18 cellular contexts compared by ENCODE assay signal in genomic region chr1:39841429-39841828, GRCh38. TPM values are rescaled to one million over a fixed set of nuclear protein-coding genes. Genes with fewer than 3 reads are reported as not detected.
DNase-seq lines count a peak whose midpoint lies in the region; ATAC-seq, FAIRE-seq and TF ChIP-seq lines count a peak whose summit lies in the region.
"Had no signal": no experiment of that assay in that cellular context is flagged by ENCODE, and none has a peak within 500 bp of the region (broad histone marks: within the 10 kb centered on the region; RNA-seq: fewer than 3 reads in every experiment).

No MANE protein-coding gene starts in this region.

- POLR2A ChIA-PET in PC-3 (lab: Charles Lee; ENCODE audit: unreplicated experiment) = interaction anchor here (0.6 kb wide), 1 partner anchor 9 kb away, joined by 3 read pairs; no protein-coding TSS in a partner anchor
- POLR2A ChIA-PET in GM12878 (lab: Charles Lee) = no interaction called here
- POLR2A ChIA-PET in naive thymus-derived CD8-positive, alpha-beta T cell (lab: Charles Lee) = interaction anchor here (0.9 kb wide), 1 partner anchor 24 kb away, joined by 3 read pairs; no protein-coding TSS in a partner anchor

- H3K27me3 ChIP-seq in PC-3 (ENCODE audit: low read length) (no peaks in the 10 kb centered on the region), GM12878 (replicated peaks in 1 of 2; ENCODE audit: control insufficient read depth in 2 of 2, insufficient read depth in 2 of 2, low read length in 1 of 2) (no peaks in the 10 kb centered on the region)
- H3K27me3 ChIP-seq: BLaER1, SJSA1 had no signal

- TF ChIP-seq EP300 in GM12878 (IDR thresholded peaks at IDR 0.05; ENCODE audit: borderline replicate concordance in 1 of 2, control insufficient read depth in 1 of 2, low read depth in 2 of 2, low read length in 2 of 2) = no peak

- H3K36me3 Mint-ChIP-seq in activated naive CD4-positive, alpha-beta T cell treated with anti-CD3 and anti-CD28 coated beads, Interleukin-2, amount 50 U/mL, for 24 hours = peaks cover 36% of the 10 kb centered on the region
- H3K36me3 Mint-ChIP-seq in activated naive CD4-positive, alpha-beta T cell treated with anti-CD3 and anti-CD28 coated beads, Interleukin-2, amount 10 ng/mL, durations not matched to agents 7 days and 5 days = peaks cover 57% of the 10 kb centered on the region
- H3K36me3 Mint-ChIP-seq in naive thymus-derived CD8-positive, alpha-beta T cell = peaks cover 0 to 49% (median 24%) of the 10 kb centered on the region in 3 donors

- TF ChIP-seq RAD21 in GM12878 (IDR thresholded peaks at IDR 0.05; ENCODE audit: insufficient read depth, low read depth, low read length) = no peak

- H2AFZ ChIP-seq in PC-3 (ENCODE audit: low read length) (no peak overlapping the region), GM12878 (ENCODE audit: control insufficient read depth, low read depth, low read length) (no peak overlapping the region)

- no peaks in the 10 kb centered on the region for H3K9me3 ChIP-seq in PC-3 (ENCODE audit: low read length)
- no peaks in the 10 kb centered on the region for H3K9me3 ChIP-seq in GM12878 (replicated peaks; ENCODE audit: control insufficient read depth, insufficient read depth, low read length)
- H3K9me3 ChIP-seq: BLaER1, SJSA1 had no signal

- CTCF ChIA-PET in activated naive CD4-positive, alpha-beta T cell treated with anti-CD3 and anti-CD28 coated beads, Interleukin-2, amount 10 ng/mL, durations not matched to agents 7 days and 5 days (lab: Charles Lee) = interaction anchor here (0.8 kb wide), 1 partner anchor 133 kb away, joined by 3 read pairs; no protein-coding TSS in a partner anchor
- CTCF ChIA-PET in PC-3 (lab: Charles Lee) (interaction anchor here (0.8 kb wide), 1 partner anchor 60 kb away, joined by 3 read pairs; the partner anchor contains the start of gene MYCL), GM12878 (lab: Yijun Ruan, JAX) (interaction anchor here (0.7 to 1.5 kb wide), 4 partner anchors 16 to 76 kb away, joined by 3 to 5 read pairs (median 4); no protein-coding TSS in a partner anchor)

- 71% methylated on average over 3 of the region's 3 CpGs for WGBS in GM12878 (ENCODE audit: insufficient coverage, insufficient replicate concordance, low lambda C conversion rate, missing lambda C conversion rate)

- intact Hi-C loops in PC-3 (cut with micrococcal nuclease) (no loop called here), GM12878 (cut with micrococcal nuclease; ENCODE audit: unreplicated experiment) (no loop called here), Right ventricle myocardium inferior (cut with DNase I) (no loop called here)

- peaks cover 13% of the 10 kb centered on the region for H3K4me1 ChIP-seq in PC-3 (ENCODE audit: insufficient read depth, low read length)
- peaks cover 25% of the 10 kb centered on the region for H3K4me1 ChIP-seq in GM12878 (ENCODE audit: control insufficient read depth, insufficient read depth, low read length)

- SMC1A ChIA-PET in GM12878 (lab: Charles Lee; ENCODE audit: uncharacterized antibody, unreplicated experiment) = interaction anchor here (1.4 to 2.5 kb wide), 2 partner anchors 14 to 16 kb away, joined by 3 to 7 read pairs; no protein-coding TSS in a partner anchor

- no peak for DNase-seq in activated naive CD4-positive, alpha-beta T cell treated with anti-CD3 and anti-CD28 coated beads, Interleukin-2, amount 10 ng/mL, durations not matched to agents 7 days and 5 days
- DNase-seq in PC-3 = no peak
- no peak for DNase-seq in GM12878 (ENCODE audit: low read depth, low spot score)
- no peak for DNase-seq in naive thymus-derived CD8-positive, alpha-beta T cell
- no peak for DNase-seq in GM03348 (ENCODE audit: low spot score)
- DNase-seq in activated CD8-positive, alpha-beta memory T cell treated with anti-CD3 and anti-CD28 coated beads for 24 hours = no peak
- no peak for DNase-seq in Right ventricle myocardium inferior (ENCODE audit: missing footprints)
- DNase-seq: 8988T; COR-L47; DMS153; NCI-H187 treated with DMSO at 0.1 percent for 48 hours; NCI-H526 treated with DMSO at 0.1 percent for 48 hours; NK-92 treated with Interleukin-12 subunit alpha and Interleukin-12 subunit beta, amount 100 ng/mL, for 24 hours had no signal

- H3K27ac Mint-ChIP-seq in activated naive CD4-positive, alpha-beta T cell treated with anti-CD3 and anti-CD28 coated beads, Interleukin-2, amount 50 U/mL, for 24 hours = peak overlapping the region; percentile 48
- H3K27ac Mint-ChIP-seq in activated naive CD4-positive, alpha-beta T cell treated with anti-CD3 and anti-CD28 coated beads, Interleukin-2, amount 10 ng/mL, durations not matched to agents 7 days and 5 days = no peak overlapping the region
- H3K27ac Mint-ChIP-seq in naive thymus-derived CD8-positive, alpha-beta T cell = peak overlapping the region in 8 of 10 donors; percentile 11 to 95 (median 59)

- TSS peak; percentile 24 for BruUV-seq in PC-3 (replicated peaks; lab: Mats Ljungman, UMichigan)
- BruUV-seq in GM12878 (replicated peaks; lab: Mats Ljungman, UMichigan) = no TSS peak

- H3K4me1 Mint-ChIP-seq in activated naive CD4-positive, alpha-beta T cell treated with anti-CD3 and anti-CD28 coated beads, Interleukin-2, amount 50 U/mL, for 24 hours = peaks cover 67% of the 10 kb centered on the region
- H3K4me1 Mint-ChIP-seq in activated naive CD4-positive, alpha-beta T cell treated with anti-CD3 and anti-CD28 coated beads, Interleukin-2, amount 10 ng/mL, durations not matched to agents 7 days and 5 days = peaks cover 38% of the 10 kb centered on the region
- H3K4me1 Mint-ChIP-seq in naive thymus-derived CD8-positive, alpha-beta T cell = peaks cover 36 to 60% (median 57%) of the 10 kb centered on the region in 4 donors

- no peaks in the 10 kb centered on the region for H3K9me3 Mint-ChIP-seq in activated naive CD4-positive, alpha-beta T cell treated with anti-CD3 and anti-CD28 coated beads, Interleukin-2, amount 50 U/mL, for 24 hours
- H3K9me3 Mint-ChIP-seq in activated naive CD4-positive, alpha-beta T cell treated with anti-CD3 and anti-CD28 coated beads, Interleukin-2, amount 10 ng/mL, durations not matched to agents 7 days and 5 days = no peaks in the 10 kb centered on the region
- H3K9me3 Mint-ChIP-seq in naive thymus-derived CD8-positive, alpha-beta T cell = no peaks in the 10 kb centered on the region
- H3K9me3 Mint-ChIP-seq: IgD-negative memory B cell had no signal

- RAD21 ChIA-PET in GM12878 (lab: Charles Lee; ENCODE audit: unreplicated experiment) = no interaction called here

- TF ChIP-seq CTCF in PC-3 (conservative IDR thresholded peaks at IDR 0.05; ENCODE audit: low read depth, low read length) = no peak
- TF ChIP-seq CTCF in GM12878 (IDR thresholded peaks at IDR 0.05 in 2 of 3, conservative IDR thresholded peaks at IDR 0.05 in 1 of 3; ENCODE audit: control insufficient read depth in 2 of 3, extremely low read depth in 1 of 3, insufficient read depth in 1 of 3, low read depth in 3 of 3, low read length in 3 of 3) = no peak

- H3K27me3 Mint-ChIP-seq in activated naive CD4-positive, alpha-beta T cell treated with anti-CD3 and anti-CD28 coated beads, Interleukin-2, amount 50 U/mL, for 24 hours = no peaks in the 10 kb centered on the region
- H3K27me3 Mint-ChIP-seq in activated naive CD4-positive, alpha-beta T cell treated with anti-CD3 and anti-CD28 coated beads, Interleukin-2, amount 10 ng/mL, durations not matched to agents 7 days and 5 days = no peaks in the 10 kb centered on the region
- H3K27me3 Mint-ChIP-seq in naive thymus-derived CD8-positive, alpha-beta T cell = no peaks in the 10 kb centered on the region
- H3K27me3 Mint-ChIP-seq: IgD-negative memory B cell had no signal

- H3K27ac ChIP-seq in PC-3 (ENCODE audit: low read length) (no peak overlapping the region), GM12878 (ENCODE audit: control insufficient read depth, insufficient read depth) (no peak overlapping the region)
- H3K27ac ChIP-seq: BLaER1, SJSA1 had no signal

- H3K4me3 Mint-ChIP-seq in activated naive CD4-positive, alpha-beta T cell treated with anti-CD3 and anti-CD28 coated beads, Interleukin-2, amount 50 U/mL, for 24 hours = peak overlapping the region; percentile 44
- H3K4me3 Mint-ChIP-seq in activated naive CD4-positive, alpha-beta T cell treated with anti-CD3 and anti-CD28 coated beads, Interleukin-2, amount 10 ng/mL, durations not matched to agents 7 days and 5 days = no peak overlapping the region
- peak overlapping the region in 1 of 10 donors; percentile 1 for H3K4me3 Mint-ChIP-seq in naive thymus-derived CD8-positive, alpha-beta T cell
- H3K4me3 Mint-ChIP-seq: IgD-negative memory B cell had no signal

- H3K36me3 ChIP-seq in PC-3 (ENCODE audit: low read depth, low read length) (peaks cover 73% of the 10 kb centered on the region), GM12878 (ENCODE audit: control insufficient read depth in 2 of 2, insufficient read depth in 2 of 2, low read length in 1 of 2) (peaks cover 12 to 34% of the 10 kb centered on the region in 2 experiments)

- ATAC-seq in PC-3 (no peak), GM12878 (no peak), Right ventricle myocardium inferior (no peak)
- ATAC-seq in naive thymus-derived CD8-positive, alpha-beta T cell = no peak

- H4K20me1 ChIP-seq in PC-3 (ENCODE audit: low read length) (no peaks in the 10 kb centered on the region), GM12878 (ENCODE audit: control insufficient read depth, insufficient read depth) (no peaks in the 10 kb centered on the region)

- TF ChIP-seq POLR2A in GM12878 (IDR thresholded peaks at IDR 0.05; ENCODE audit: low read depth, low read length) = no peak

- no peaks in the 10 kb centered on the region for H3F3A ChIP-seq in PC-3 (ENCODE audit: low read length, unreplicated experiment)

- no peak overlapping the region for H3K4me3 ChIP-seq in PC-3 (ENCODE audit: low read length)
- no peak overlapping the region for H3K4me3 ChIP-seq in GM12878
- H3K4me3 ChIP-seq: BLaER1, SJSA1 had no signal

- no peaks in the 10 kb centered on the region for H3K79me2 ChIP-seq in PC-3 (ENCODE audit: low read length)
- H3K79me2 ChIP-seq in GM12878 (ENCODE audit: control insufficient read depth, insufficient read depth, low read length) = no peaks in the 10 kb centered on the region; the same call in 1 of the 2 replicates

- H3K9ac ChIP-seq in PC-3 (ENCODE audit: low read length) (no peak overlapping the region), GM12878 (ENCODE audit: control insufficient read depth, insufficient read depth, low read length) (no peak overlapping the region)
- H3K9ac ChIP-seq: BLaER1 had no signal

- FAIRE-seq in GM12878 (lab: Jason Lieb, UNC) = no peak
- FAIRE-seq: GM19239 had no signal

- H3K9me2 ChIP-seq in PC-3 (replicated peaks; ENCODE audit: low read length) = no peaks in the 10 kb centered on the region

- in situ Hi-C loops in GM12878 (cut with MboI) = no loop called here

- H3K4me2 ChIP-seq in PC-3 (ENCODE audit: low read length) (no peak overlapping the region), GM12878 (ENCODE audit: control insufficient read depth, insufficient read depth) (no peak overlapping the region)
- H3K4me2 ChIP-seq: BLaER1 had no signal

RNA-seq across cellular contexts. Expression of gene TRIT1, which starts 41.9 kb away (rescaled TPM):
- 31.0 and 35.6 TPM in 2 replicates for total RNA-seq in PC-3 (2014; rRNA removed)
- 80.4 and 83.6 TPM in 2 replicates for total RNA-seq in GM12878 (2013; cell fraction: nucleolus; rRNA removed)
- total RNA-seq in GM12878 (2014; rRNA removed) = 29.0 and 33.4 TPM in 2 replicates
- 27.9 and 32.2 TPM in 2 replicates for total RNA-seq in GM12878 (2014; rRNA removed; fragmentation: Illumina TruSeq; extraction: Trizol)
- total RNA-seq in GM12878 (2021) = 20.5 and 22.8 TPM in 2 replicates
- polyA plus RNA-seq in GM12878 (2011; ENCODE audit: low read depth) = 16.0 TPM
- polyA plus RNA-seq in GM12878 (2011; rRNA removed) = 35.8 and 52.4 TPM in 2 replicates
- polyA plus RNA-seq in GM12878 (2011; cell fraction: cytosol; rRNA removed) = 16.4 and 16.9 TPM in 2 replicates
- 32.5 and 41.6 TPM in 2 replicates for polyA plus RNA-seq in GM12878 (2011; cell fraction: nucleus; rRNA removed)
- 19.0 and 19.4 TPM in 2 replicates for polyA plus RNA-seq in GM12878 (2012)
- 27.5 and 34.4 TPM in 2 replicates for polyA plus RNA-seq in GM12878 (2014; fragmentation: Illumina TruSeq; extraction: Trizol)
- polyA plus RNA-seq in GM12878 (2014; fragmentation: Nextera tagmentation; extraction: Ambion mirVana) = 10 to 100 TPM; 13.2 to 17.1 TPM
- 24.5 and 26.4 TPM in 2 replicates for polyA plus RNA-seq in GM12878 (2014; rRNA removed)
- 10 to 100 TPM; 24.8 to 25.5 TPM for polyA plus RNA-seq in GM12878 (2016; fragmentation: Nextera tagmentation; extraction: Ambion mirVana)
- polyA minus RNA-seq in GM12878 (2011; rRNA and poly(A)+ RNA removed) = 20.5 and 22.1 TPM in 2 replicates
- polyA minus RNA-seq in GM12878 (2011; cell fraction: cytosol; rRNA and poly(A)+ RNA removed) = 11.1 and 11.6 TPM in 2 replicates
- 22.7 and 29.0 TPM in 2 replicates for polyA minus RNA-seq in GM12878 (2011; cell fraction: nucleus; rRNA and poly(A)+ RNA removed)
- total RNA-seq in naive thymus-derived CD8-positive, alpha-beta T cell = 10 to 100 TPM; 22.0 to 25.9 TPM
- polyA plus RNA-seq in naive thymus-derived CD8-positive, alpha-beta T cell = 10 to 100 TPM in 2 of 3 donors, 1 to 10 TPM in 1; 9.5 to 13.0 (median 10.5) TPM
- total RNA-seq in Right ventricle myocardium inferior = 18.0 TPM

RNA-seq across cellular contexts. Expression of gene BMP8B, which starts 52.8 kb away (rescaled TPM):
- total RNA-seq in PC-3 (2014; rRNA removed) (3.3 and 4.7 TPM in 2 replicates), GM12878 (2014; rRNA removed) (0.71 and 1.2 TPM in 2 replicates), GM12878 (2014; rRNA removed; fragmentation: Illumina TruSeq; extraction: Trizol) (0.37 and 0.49 TPM in 2 replicates), GM12878 (2021) (1.2 TPM in 2 replicates), Right ventricle myocardium inferior (0.41 TPM)
- total RNA-seq in GM12878 (2013; cell fraction: nucleolus; rRNA removed) = 1.2 and 2.0 TPM in 2 replicates
- 0.71 TPM for polyA plus RNA-seq in GM12878 (2011; ENCODE audit: low read depth)
- polyA plus RNA-seq in GM12878 (2011; rRNA removed) (0.55 and 0.56 TPM in 2 replicates), GM12878 (2014; fragmentation: Illumina TruSeq; extraction: Trizol) (1.00 and 1.0 TPM in 2 replicates), GM12878 (2014; fragmentation: Nextera tagmentation; extraction: Ambion mirVana) (under 1 TPM; 0.23 to 0.37 TPM), GM12878 (2014; rRNA removed) (1.00 and 1.0 TPM in 2 replicates), GM12878 (2016; fragmentation: Nextera tagmentation; extraction: Ambion mirVana) (under 1 TPM; 0.09 to 0.23 TPM)
- polyA plus RNA-seq in GM12878 (2011; cell fraction: cytosol; rRNA removed) = 0.62 and 0.76 TPM in 2 replicates
- 0.96 and 1.1 TPM in 2 replicates for polyA plus RNA-seq in GM12878 (2011; cell fraction: nucleus; rRNA removed)
- 1.0 and 1.3 TPM in 2 replicates for polyA plus RNA-seq in GM12878 (2012)
- polyA minus RNA-seq in GM12878 (2011; rRNA and poly(A)+ RNA removed) = 0.88 and 1.1 TPM in 2 replicates
- 0.53 TPM in 1 of 2 replicates, not detected in the other for polyA minus RNA-seq in GM12878 (2011; cell fraction: cytosol; rRNA and poly(A)+ RNA removed)
- polyA minus RNA-seq in GM12878 (2011; cell fraction: nucleus; rRNA and poly(A)+ RNA removed) = 0.12 and 0.48 TPM in 2 replicates
- total RNA-seq in naive thymus-derived CD8-positive, alpha-beta T cell = under 1 TPM; 0.26 to 0.41 TPM
- under 1 TPM in 1 of 3 donors, not detected in 2; 0.13 TPM for polyA plus RNA-seq in naive thymus-derived CD8-positive, alpha-beta T cell
